In the genomic region with DNA sequence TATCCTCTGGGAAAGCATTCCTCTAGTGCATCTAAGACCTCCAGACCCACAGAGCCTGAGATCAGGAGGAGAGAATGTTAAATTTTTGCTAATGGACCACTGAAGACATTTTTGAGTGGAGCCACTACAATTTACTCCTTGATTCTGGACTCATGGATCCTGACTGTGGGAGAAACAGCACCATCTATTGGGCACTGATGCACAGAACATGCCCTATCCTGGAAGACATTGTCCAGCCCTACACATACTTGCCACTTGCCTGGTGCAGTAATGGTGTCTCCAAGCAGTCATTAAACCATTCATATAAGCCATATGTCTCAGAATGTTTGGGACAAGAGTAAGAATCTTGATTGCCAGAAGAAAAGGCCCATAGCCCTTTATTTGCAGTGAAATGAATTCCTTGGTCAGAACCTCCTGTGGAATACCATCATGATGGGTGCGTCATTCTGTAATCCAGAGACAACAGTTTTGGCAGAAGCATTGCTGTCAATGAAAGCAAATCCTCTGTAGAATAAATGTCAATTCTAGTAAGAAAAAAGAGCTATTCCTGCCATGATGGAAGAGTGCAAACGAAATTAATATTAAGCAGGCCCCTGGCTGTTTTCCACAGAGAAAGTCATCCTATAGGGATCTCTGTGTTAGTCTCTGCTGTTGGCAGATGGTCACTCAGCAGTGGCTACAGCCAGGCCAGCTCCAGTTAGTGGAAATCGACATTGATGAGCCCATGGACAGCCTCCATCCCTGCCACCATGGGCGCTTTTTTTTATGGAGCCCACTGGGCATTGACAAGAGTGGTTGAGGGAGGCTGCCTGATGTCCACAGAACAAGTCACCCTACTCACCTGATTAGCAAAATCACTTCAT, we compare ENCODE assay signal across 8 cellular contexts.
DNase-seq lines count a peak whose midpoint lies in the region; ATAC-seq and TF ChIP-seq lines count a peak whose summit lies in the region.

No MANE protein-coding gene starts in this region.

- no peak overlapping the region for H2AFZ ChIP-seq in DND-41 (ENCODE audit: low read depth, low read length)

- no peaks in the 10 kb centered on the region for H3K9me3 ChIP-seq in DND-41 (ENCODE audit: insufficient read depth, low read length, severe bottlenecking)
- no peaks in the 10 kb centered on the region for H3K9me3 ChIP-seq in HEK293 (ENCODE audit: control insufficient read depth, insufficient read depth, low read depth, low read length)
- peaks cover 2% of the 10 kb centered on the region for H3K9me3 ChIP-seq in RWPE2 (ENCODE audit: severe bottlenecking)

- no peaks in the 10 kb centered on the region for H3K36me3 Mint-ChIP-seq in effector memory CD8-positive, alpha-beta T cell (ENCODE audit: insufficient read depth)

- H3K4me3 Mint-ChIP-seq in effector memory CD8-positive, alpha-beta T cell: no peak overlapping the region

- 0 out of 2 replicates have a peak, but pooled peaks cover 2% of the 10 kb centered on the region for H3K4me1 ChIP-seq in DND-41 (ENCODE audit: insufficient read depth, low read length)
- no peaks in the 10 kb centered on the region for H3K4me1 ChIP-seq in HEK293 (ENCODE audit: control insufficient read depth, insufficient read depth, low read length)
- no peaks in the 10 kb centered on the region for H3K4me1 ChIP-seq in RWPE2 (ENCODE audit: insufficient read depth, poor library complexity, severe bottlenecking)

- DNase-seq in DND-41 (peak; percentile 66), RWPE2 (ENCODE audit: low spot score) (no peak), medulla oblongata (ENCODE audit: extremely low spot score) (peak; percentile 77)
- peak in 1 of 3 experiments; percentile 9 for DNase-seq in effector memory CD8-positive, alpha-beta T cell

- CTCF ChIA-PET in HEK293 (lab: Yijun Ruan, JAX): interaction anchor here (0.7 to 7.4 kb wide), 16 partner anchors 10 to 225 kb away, joined by 3 to 94 read pairs (median 4); no protein-coding TSS in a partner anchor

- no peaks in the 10 kb centered on the region for H3K36me3 ChIP-seq in DND-41 (ENCODE audit: insufficient read depth, low read length)
- no peaks in the 10 kb centered on the region for H3K36me3 ChIP-seq in HEK293 (ENCODE audit: control insufficient read depth in 2 of 2, insufficient read depth in 1 of 2, low read length in 2 of 2)
- no peaks in the 10 kb centered on the region for H3K36me3 ChIP-seq in RWPE2 (ENCODE audit: low read depth)

- POLR2A ChIA-PET in HEK293 (lab: Yijun Ruan, JAX): no interaction called here

- H3K4me3 ChIP-seq in DND-41 (ENCODE audit: low read depth in 1 of 2, low read length in 2 of 2) (no peak overlapping the region), HEK293 (ENCODE audit: low read depth, low read length) (no peak overlapping the region), RWPE2 (ENCODE audit: severe bottlenecking) (no peak overlapping the region)

- no peak overlapping the region for H3K9ac ChIP-seq in DND-41 (ENCODE audit: low read depth, low read length)

- H3K27ac Mint-ChIP-seq in effector memory CD8-positive, alpha-beta T cell: no peak overlapping the region

- H3K27ac ChIP-seq in DND-41 (ENCODE audit: low read length) (no peak overlapping the region), HEK293 (ENCODE audit: extremely low read depth, low read depth, low read length) (no peak overlapping the region), RWPE2 (ENCODE audit: poor library complexity, severe bottlenecking) (no peak overlapping the region)

- no peaks in the 10 kb centered on the region for H3K79me2 ChIP-seq in DND-41 (ENCODE audit: insufficient read depth, low read length)

- no peaks in the 10 kb centered on the region for H4K20me1 ChIP-seq in DND-41 (ENCODE audit: insufficient read depth, low read length)

- peaks cover 0 to 3% of the 10 kb centered on the region in 2 donors for H3K4me1 Mint-ChIP-seq in effector memory CD8-positive, alpha-beta T cell (ENCODE audit: low read depth in 2 of 2)

- TF ChIP-seq CTCF in DND-41 (IDR thresholded peaks at IDR 0.05; ENCODE audit: borderline replicate concordance, extremely low read depth, low read length, poor library complexity, severe bottlenecking): peak; percentile 93
- peak; percentile 46; the same call in 1 of the 2 replicates for TF ChIP-seq CTCF in HEK293 (tag by site-specific recombination; IDR thresholded peaks at IDR 0.05)
- TF ChIP-seq CTCF in RWPE2 (IDR thresholded peaks at IDR 0.05; ENCODE audit: poor library complexity, severe bottlenecking): peak; percentile 64

- H3K4me2 ChIP-seq in DND-41 (ENCODE audit: insufficient read depth, low read length): no peak overlapping the region

- H3K27me3 ChIP-seq in DND-41 (ENCODE audit: insufficient read depth, low read length, poor library complexity) (no peaks in the 10 kb centered on the region), RWPE2 (ENCODE audit: insufficient read depth, poor library complexity, severe bottlenecking) (no peaks in the 10 kb centered on the region)

- no peaks in the 10 kb centered on the region for H3K9me3 Mint-ChIP-seq in effector memory CD8-positive, alpha-beta T cell

- no peaks in the 10 kb centered on the region for H3K27me3 Mint-ChIP-seq in effector memory CD8-positive, alpha-beta T cell

- peak; percentile 93 for ATAC-seq in DND-41 (ENCODE audit: insufficient read depth, low read depth)
- peak; percentile 84 for ATAC-seq in RWPE2 (ENCODE audit: low read depth)
- peak; percentile 61 for ATAC-seq in effector memory CD8-positive, alpha-beta T cell (replicated peaks)
- no peak for ATAC-seq in HG03521 (IDR thresholded peaks at IDR 0.05; ENCODE audit: unreplicated experiment)
- no peak for ATAC-seq in GM18907 (IDR thresholded peaks at IDR 0.05; ENCODE audit: unreplicated experiment)
- no peak for ATAC-seq in HG02763 (IDR thresholded peaks at IDR 0.05; ENCODE audit: unreplicated experiment)

TF ChIP-seq in HEK293, 187 proteins besides CTCF, POLR2A, EP300 and RAD21:
- TF ChIP-seq ZNF654 (tag by site-specific recombination; IDR thresholded peaks at IDR 0.05; ENCODE audit: low read depth) (peak; percentile 71), ZBTB17 (tag by site-specific recombination; IDR thresholded peaks at IDR 0.05) (0 out of 2 replicates have a peak, but pooled peaks have one; percentile 20), ZSCAN4 (tag by site-specific recombination; IDR thresholded peaks at IDR 0.05) (no peak)

Comparison
In these comparisons a context has a peak if more than half of its experiments do, and no peak if none do; other contexts are left out.
1. ATAC-seq: peak in DND-41 (single experiment), RWPE2 (single experiment) and effector memory CD8-positive, alpha-beta T cell (single experiment); none in HG03521 (single experiment), GM18907 (single experiment) and HG02763 (single experiment).
2. Peak in every context shown above with its lines, with median percentiles within 50 percentile points of each other: CTCF ChIP-seq.